1 cellular context compared by ENCODE assay signal in genomic region chr9:35105571-35106342, GRCh38.
TF ChIP-seq lines count a peak whose summit lies in the region.

No MANE protein-coding gene starts in this region.

TF ChIP-seq in H1, 55 proteins besides CTCF, POLR2A, EP300 and RAD21:
- no peak for TF ChIP-seq MAFK (IDR thresholded peaks at IDR 0.05; ENCODE audit: low read depth, low read length)
- TF ChIP-seq SRF (IDR thresholded peaks at IDR 0.05; ENCODE audit: low read depth, low read length) = no peak
- TF ChIP-seq YY1 (IDR thresholded peaks at IDR 0.05; ENCODE audit: low read depth, low read length) = no peak
- no peak for TF ChIP-seq KDM4A (IDR thresholded peaks at IDR 0.05; ENCODE audit: low read depth, low read length, severe bottlenecking)
- no peak for TF ChIP-seq RFX5 (IDR thresholded peaks at IDR 0.05; ENCODE audit: borderline replicate concordance, low read depth, low read length)
- no peak for TF ChIP-seq SIX5 (IDR thresholded peaks at IDR 0.05; ENCODE audit: low read depth, low read length)
- TF ChIP-seq SIN3A (conservative IDR thresholded peaks at IDR 0.05 in 1 of 2, IDR thresholded peaks at IDR 0.05 in 1 of 2; ENCODE audit: low read depth in 1 of 2, low read length in 2 of 2) = no peak
- no peak for TF ChIP-seq GABPA (IDR thresholded peaks at IDR 0.05; ENCODE audit: borderline replicate concordance, insufficient read depth, low read length)
- no peak for TF ChIP-seq CREB1 (IDR thresholded peaks at IDR 0.05)
- no peak for TF ChIP-seq FOSL1 (IDR thresholded peaks at IDR 0.05; ENCODE audit: insufficient read depth, low read depth, low read length)
- TF ChIP-seq TAF7 (optimal IDR thresholded peaks at IDR 0.05; ENCODE audit: borderline replicate concordance, low read depth, low read length) = no peak
- TF ChIP-seq ATF3 (IDR thresholded peaks at IDR 0.05; ENCODE audit: insufficient read depth, low read depth, low read length) = no peak
- no peak for TF ChIP-seq USF2 (IDR thresholded peaks at IDR 0.05; ENCODE audit: low read length)
- TF ChIP-seq ASH2L (IDR thresholded peaks at IDR 0.05; ENCODE audit: low read length) = no peak
TF ChIP-seq in H1: peak in this region for 0.
